15 cellular contexts compared by ENCODE assay signal in genomic region chr1:21894034-21894881, GRCh38. TPM values are rescaled to one million over a fixed set of nuclear protein-coding genes. Genes with fewer than 3 reads are reported as not detected.
A peak's percentile ranks its signal among the peaks of the same experiment; 100 is the strongest.
DNase-seq lines count a peak whose midpoint lies in the region; ATAC-seq and TF ChIP-seq lines count a peak whose summit lies in the region.
"Had no signal": no experiment of that assay in that cellular context is flagged by ENCODE, and none has a peak within 500 bp of the region (broad histone marks: within the 10 kb centered on the region; RNA-seq: fewer than 3 reads in every experiment).

No MANE protein-coding gene starts in this region.

- H3K4me1 ChIP-seq in esophagus squamous epithelium: peaks cover 28 to 78% (median 44%) of the 10 kb centered on the region in 3 donors
- H3K4me1 ChIP-seq in MM.1S (ENCODE audit: low read length): 0 out of 2 replicates have a peak, but pooled peaks cover 8% of the 10 kb centered on the region
- H3K4me1 ChIP-seq: SJSA1 had no signal

- ATAC-seq in Right ventricle myocardium inferior (peak; percentile 15), GM21515 (IDR thresholded peaks at IDR 0.05; ENCODE audit: unreplicated experiment) (no peak)

- no peaks in the 10 kb centered on the region for H3K9me3 ChIP-seq in esophagus squamous epithelium
- no peaks in the 10 kb centered on the region for H3K9me3 ChIP-seq in MM.1S (replicated peaks; ENCODE audit: insufficient read depth, low read length)
- H3K9me3 ChIP-seq: SJSA1 had no signal

- no peak for TF ChIP-seq POLR2A in esophagus squamous epithelium (IDR thresholded peaks at IDR 0.05)

- H3K36me3 ChIP-seq in esophagus squamous epithelium (peaks cover 4 to 73% (median 11%) of the 10 kb centered on the region in 3 donors), MM.1S (replicated peaks; ENCODE audit: insufficient read depth, low read length) (no peaks in the 10 kb centered on the region)

- intact Hi-C loops in Right ventricle myocardium inferior (cut with DNase I) (no loop called here), cardiac septum (cut with DNase I) (loop anchor here (2.0 kb wide), 1 partner anchor 63 kb away; no protein-coding TSS in a partner anchor), esophagus squamous epithelium (cut with DNase I) (no loop called here)

- H3K27ac ChIP-seq in esophagus squamous epithelium (peak overlapping the region; percentile 32 to 97 (median 87)), MM.1S (ENCODE audit: low read length) (no peak overlapping the region)
- H3K27ac ChIP-seq: SJSA1 had no signal

- no peaks in the 10 kb centered on the region for H3F3A ChIP-seq in MM.1S (ENCODE audit: insufficient read depth, low read length)

- H3K36me3 Mint-ChIP-seq in progenitor cell of endocrine pancreas (ENCODE audit: insufficient read depth): peaks cover 21% of the 10 kb centered on the region

- no peaks in the 10 kb centered on the region for H4K20me1 ChIP-seq in MM.1S (ENCODE audit: insufficient read depth, low read length)

- no peaks in the 10 kb centered on the region for H3K27me3 Mint-ChIP-seq in progenitor cell of endocrine pancreas

- no peaks in the 10 kb centered on the region for H3K79me2 ChIP-seq in MM.1S (ENCODE audit: low read length)

- peak; percentile 71 for DNase-seq in Right ventricle myocardium inferior (ENCODE audit: missing footprints)
- DNase-seq in cardiac septum (ENCODE audit: low spot score): no peak
- no peak for DNase-seq in esophagus squamous epithelium (lab: John Stamatoyannopoulos, UW)
- no peak for DNase-seq in progenitor cell of endocrine pancreas (ENCODE audit: low spot score, unreplicated experiment)
- DNase-seq in MM.1S: no peak
- no peak for DNase-seq in NCI-H446 (lab: John Stamatoyannopoulos, UW)
- DNase-seq in anterior cingulate cortex (lab: John Stamatoyannopoulos, UW): no peak
- DNase-seq: activated CD8-positive, alpha-beta memory T cell treated with anti-CD3 and anti-CD28 coated beads for 24 hours; activated effector memory CD4-positive, alpha-beta T cell treated with Interleukin-2 at 50 U/mL for 16 hours; effector memory CD4-positive, alpha-beta T cell; islet precursor cell; NK-92 treated with Interleukin-12 subunit alpha and Interleukin-12 subunit beta, amount 100 ng/mL, for 24 hours; stimulated activated CD4-positive, alpha-beta T cell treated with anti-CD3 and anti-CD28 coated beads, Interleukin-4, amount 100 ng/mL, for 24 hours had no signal

- no peak overlapping the region for H2AFZ ChIP-seq in MM.1S (ENCODE audit: low read length)

- TF ChIP-seq CTCF in esophagus squamous epithelium (IDR thresholded peaks at IDR 0.05): no peak
- TF ChIP-seq CTCF in progenitor cell of endocrine pancreas (IDR thresholded peaks at IDR 0.05; ENCODE audit: unreplicated experiment): no peak
- TF ChIP-seq CTCF in MM.1S (IDR thresholded peaks at IDR 0.05; ENCODE audit: low read length): no peak

- no peak overlapping the region for H3K9ac ChIP-seq in MM.1S (ENCODE audit: low read length)

- peak overlapping the region; percentile 67 for H3K27ac Mint-ChIP-seq in progenitor cell of endocrine pancreas

- WGBS in esophagus squamous epithelium, 2 donors: 50 to 57% methylated on average over 7 to 8 of the region's 11 CpGs

- H3K27me3 ChIP-seq in esophagus squamous epithelium: no peaks in the 10 kb centered on the region
- H3K27me3 ChIP-seq in MM.1S (replicated peaks; ENCODE audit: insufficient read depth, low read length): no peaks in the 10 kb centered on the region
- H3K27me3 ChIP-seq: SJSA1 had no signal

- no peak overlapping the region for H3K4me3 Mint-ChIP-seq in progenitor cell of endocrine pancreas (ENCODE audit: low read depth)

- no peaks in the 10 kb centered on the region for H3K9me3 Mint-ChIP-seq in progenitor cell of endocrine pancreas (ENCODE audit: low read depth)

- no peaks in the 10 kb centered on the region for H3K9me2 ChIP-seq in MM.1S (replicated peaks; ENCODE audit: insufficient read depth, low read length)

- H3K4me2 ChIP-seq in MM.1S (ENCODE audit: low read depth, low read length): no peak overlapping the region

- H3K4me1 Mint-ChIP-seq in progenitor cell of endocrine pancreas (ENCODE audit: low read depth): peaks cover 15% of the 10 kb centered on the region

- H3K4me3 ChIP-seq in esophagus squamous epithelium: no peak overlapping the region
- no peak overlapping the region for H3K4me3 ChIP-seq in MM.1S (ENCODE audit: low read length)
- H3K4me3 ChIP-seq: SJSA1 had no signal

RNA-seq across cellular contexts. Expression of gene HSPG2, which starts 42.9 kb away (rescaled TPM):
- total RNA-seq in Right ventricle myocardium inferior (269 TPM), cardiac septum (506 TPM), esophagus squamous epithelium (100 to 1,000 TPM in 1 of 4 donors, 10 to 100 TPM in 3; 44.9 to 107 (median 54.2) TPM), progenitor cell of endocrine pancreas (656 and 657 TPM in 2 replicates)
